8 cellular contexts compared by ENCODE assay signal in the genomic region with DNA sequence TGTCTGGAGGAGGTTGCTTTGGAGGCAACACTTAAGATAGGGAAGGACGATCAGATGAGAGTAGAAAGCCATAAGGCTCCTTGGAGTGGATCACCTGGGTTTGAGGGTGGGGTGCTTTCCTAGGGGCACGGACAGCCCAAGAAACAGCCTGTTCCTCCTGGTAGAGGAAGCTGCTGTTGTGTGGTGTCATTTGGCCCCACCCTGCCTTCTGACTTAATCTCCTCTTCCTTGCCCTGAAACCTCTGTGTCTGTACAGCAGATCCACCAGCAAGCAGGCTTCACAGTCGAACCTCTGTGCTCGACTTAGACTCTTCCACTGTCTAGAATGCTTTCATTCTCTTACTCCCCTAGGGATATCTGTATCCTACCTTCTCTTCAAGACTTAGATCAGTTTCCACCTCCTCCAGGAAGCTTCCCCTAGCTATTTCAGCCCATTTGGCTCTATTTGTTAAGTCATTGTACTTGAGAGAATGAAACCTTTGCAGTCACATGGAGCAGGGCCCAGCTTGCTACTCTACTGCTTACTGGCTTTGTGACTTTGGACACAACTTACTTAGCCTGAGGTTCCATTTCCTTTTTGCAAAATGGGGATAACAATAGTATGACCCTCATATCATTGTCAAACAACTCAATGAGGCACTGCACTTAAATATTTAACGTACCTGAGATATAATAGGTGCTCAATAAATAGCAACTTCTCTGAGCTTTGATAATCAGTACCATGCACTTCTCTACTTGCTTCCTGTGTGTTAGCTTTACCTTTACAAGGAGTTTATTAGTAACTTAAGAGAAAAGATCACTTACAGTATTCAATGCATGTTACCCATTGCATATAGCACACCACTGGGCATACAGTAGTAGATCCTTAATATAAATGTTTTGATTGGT. TPM values are rescaled to one million over a fixed set of nuclear protein-coding genes. Genes with fewer than 3 reads are reported as not detected.
A peak's percentile ranks its signal among the peaks of the same experiment; 100 is the strongest.
DNase-seq lines count a peak whose midpoint lies in the region; ATAC-seq, FAIRE-seq and TF ChIP-seq lines count a peak whose summit lies in the region.

No MANE protein-coding gene starts in this region.

- H4K91ac ChIP-seq in IMR-90 (ENCODE audit: insufficient read depth, low read depth, low read length) = no peak overlapping the region

- CTCF ChIA-PET in IMR-90 (lab: Yijun Ruan, JAX) = no interaction called here

- H4K20me1 ChIP-seq in IMR-90 (ENCODE audit: insufficient read depth, low read length) = no peaks in the 10 kb centered on the region; the same call in 1 of the 2 replicates

- H3K23ac ChIP-seq in IMR-90 (ENCODE audit: low read depth, low read length) = 0 out of 2 replicates have a peak overlapping the region, but pooled peaks have one; percentile 24

- H3K27ac ChIP-seq in IMR-90 (ENCODE audit: insufficient read depth, low read length) (no peak overlapping the region), VCaP (peak overlapping the region; percentile 93), epithelial cell of prostate (peak overlapping the region; percentile 75), kidney (ENCODE audit: low read depth in 2 of 2, low read length in 2 of 2) (no peak overlapping the region)

- H3K36me3 Mint-ChIP-seq in stimulated activated naive B cell treated with anti-CD40 and anti-IgM and Interleukin-4, amounts not matched to agents 10 μg/mL and 1 μg/mL and 100 μg/mL, for 72 hours = peaks cover 0 to 3% of the 10 kb centered on the region in 2 donors

- no peak overlapping the region for H3K9ac ChIP-seq in IMR-90 (ENCODE audit: low read depth, low read length)
- H3K9ac ChIP-seq in kidney (ENCODE audit: low read length in 2 of 2) = peak overlapping the region in 1 of 2 donors; percentile 18

- peaks cover 0 to 6% of the 10 kb centered on the region in 2 donors for H3K27me3 Mint-ChIP-seq in stimulated activated naive B cell treated with anti-CD40 and anti-IgM and Interleukin-4, amounts not matched to agents 10 μg/mL and 1 μg/mL and 100 μg/mL, for 72 hours

- no peaks in the 10 kb centered on the region for H3K9me3 ChIP-seq in IMR-90 (ENCODE audit: control insufficient read depth, insufficient read depth, low read length)
- no peaks in the 10 kb centered on the region for H3K9me3 ChIP-seq in kidney (ENCODE audit: control insufficient read depth in 1 of 2, low read length in 2 of 2)

- TF ChIP-seq CTCF in IMR-90 (conservative IDR thresholded peaks at IDR 0.05; ENCODE audit: low read depth, low read length) (no peak), VCaP (conservative IDR thresholded peaks at IDR 0.05) (no peak), D721Med (IDR thresholded peaks at IDR 0.05; ENCODE audit: insufficient read depth, missing control alignments) (no peak), kidney (IDR thresholded peaks at IDR 0.05; ENCODE audit: borderline replicate concordance, extremely low read depth, insufficient read depth) (no peak)

- peaks cover 22 to 41% of the 10 kb centered on the region in 2 donors for H3K4me1 Mint-ChIP-seq in stimulated activated naive B cell treated with anti-CD40 and anti-IgM and Interleukin-4, amounts not matched to agents 10 μg/mL and 1 μg/mL and 100 μg/mL, for 72 hours

- DNase-seq in IMR-90 (no peak), epithelial cell of prostate (ENCODE audit: low read depth, low spot score) (no peak), D721Med (ENCODE audit: insufficient read length, low spot score) (no peak), cerebellum (ENCODE audit: low spot score) (no peak), kidney (no peak), NCI-H1092 (lab: John Stamatoyannopoulos, UW) (no peak)
- DNase-seq in stimulated activated naive B cell treated with anti-CD40 and anti-IgM and Interleukin-4, amounts not matched to agents 10 μg/mL and 1 μg/mL and 100 μg/mL, for 72 hours = no peak

- TF ChIP-seq RAD21 in IMR-90 (IDR thresholded peaks at IDR 0.05; ENCODE audit: low read length) = no peak

- no peak overlapping the region for H2AK9ac ChIP-seq in IMR-90 (replicated peaks; ENCODE audit: low read depth, low read length, poor library complexity)

- dilution Hi-C loops in IMR-90 (cut with HindIII; ENCODE audit: low sequenced_read_pairs, unreplicated experiment) = no loop called here

- no peak overlapping the region for H2AFZ ChIP-seq in IMR-90 (replicated peaks; ENCODE audit: low read length, poor library complexity)

- no peak overlapping the region for H3K18ac ChIP-seq in IMR-90 (ENCODE audit: low read depth, low read length)

- no peak overlapping the region for H3K56ac ChIP-seq in IMR-90 (ENCODE audit: extremely low read depth, insufficient read depth, low read length)

- in situ Hi-C loops in IMR-90 (cut with MboI; ENCODE audit: low sequenced_read_pairs) = no loop called here

- H3K79me1 ChIP-seq in IMR-90 (ENCODE audit: low read depth in 1 of 2, low read length in 2 of 2) = peaks cover 3 to 12% of the 10 kb centered on the region in 2 experiments; a peak in 2 of 4 replicates

- H3K27me3 ChIP-seq in IMR-90 (ENCODE audit: control insufficient read depth, insufficient read depth, low read length) = no peaks in the 10 kb centered on the region

- no peak for TF ChIP-seq POLR2A in IMR-90 (IDR thresholded peaks at IDR 0.05; ENCODE audit: low read depth, low read length)

- ATAC-seq in IMR-90 (ENCODE audit: low read depth) = no peak
- no peak for ATAC-seq in stimulated activated naive B cell treated with anti-CD40 and anti-IgM and Interleukin-4, amounts not matched to agents 10 μg/mL and 1 μg/mL and 100 μg/mL, for 72 hours (replicated peaks)

- no peak overlapping the region for H3K4me3 ChIP-seq in IMR-90 (ENCODE audit: insufficient read depth, low read depth, low read length)
- H3K4me3 ChIP-seq in kidney (ENCODE audit: low read length in 2 of 2) = no peak overlapping the region

- H3K36me3 ChIP-seq in IMR-90 (ENCODE audit: control insufficient read depth, insufficient read depth, low read length) (no peaks in the 10 kb centered on the region), kidney (ENCODE audit: control insufficient read depth in 1 of 2, insufficient read depth in 2 of 2, low read length in 2 of 2) (no peaks in the 10 kb centered on the region)

- no peaks in the 10 kb centered on the region for H3K9me3 Mint-ChIP-seq in stimulated activated naive B cell treated with anti-CD40 and anti-IgM and Interleukin-4, amounts not matched to agents 10 μg/mL and 1 μg/mL and 100 μg/mL, for 72 hours

- H4K8ac ChIP-seq in IMR-90 (ENCODE audit: low read depth in 2 of 2, low read length in 2 of 2) = no peak overlapping the region

- no peak overlapping the region for H2BK5ac ChIP-seq in IMR-90 (ENCODE audit: low read depth, low read length, poor library complexity, severe bottlenecking)

- H3K4me1 ChIP-seq in IMR-90 (ENCODE audit: control insufficient read depth, insufficient read depth, low read length) (peaks cover 16% of the 10 kb centered on the region), kidney (ENCODE audit: control insufficient read depth in 1 of 2, insufficient read depth in 1 of 2, low read depth in 1 of 2, low read length in 2 of 2) (peaks cover 0 to 8% of the 10 kb centered on the region in 2 donors)

- intact Hi-C loops in IMR-90 (cut with micrococcal nuclease) = no loop called here
- intact Hi-C loops in kidney (cut with DNase I) = no loop called here

- no peak overlapping the region for H3K4ac ChIP-seq in IMR-90 (ENCODE audit: low read depth, low read length)

- no peak overlapping the region for H3K14ac ChIP-seq in IMR-90 (replicated peaks; ENCODE audit: low read depth, low read length)

- H3K9me1 ChIP-seq in IMR-90 (ENCODE audit: insufficient read depth, low read length) = no peaks in the 10 kb centered on the region

- H2BK15ac ChIP-seq in IMR-90 (ENCODE audit: low read depth, low read length) = no peak overlapping the region

- no CpG with 5 or more reads among the region's 5 CpGs for WGBS in IMR-90 (ENCODE audit: extremely low coverage in 2 of 2, insufficient read length in 1 of 2), 2 experiments

- peak overlapping the region; percentile 26 for H3K27ac Mint-ChIP-seq in stimulated activated naive B cell treated with anti-CD40 and anti-IgM and Interleukin-4, amounts not matched to agents 10 μg/mL and 1 μg/mL and 100 μg/mL, for 72 hours

- FAIRE-seq in D721Med (lab: Jason Lieb, UNC) (no peak), kidney (lab: Jason Lieb, UNC) (no peak)

- POLR2A ChIA-PET in IMR-90 (lab: Charles Lee; ENCODE audit: unreplicated experiment) = no interaction called here

- H2AK5ac ChIP-seq in IMR-90 (ENCODE audit: low read depth, low read length) = peak overlapping the region; percentile 1; the same call in 1 of the 2 replicates

- H2BK20ac ChIP-seq in IMR-90 (ENCODE audit: low read depth, low read length) = no peak overlapping the region

- BruUV-seq in IMR-90 (replicated peaks; lab: Mats Ljungman, UMichigan) = no TSS peak

- H3K4me2 ChIP-seq in IMR-90 (ENCODE audit: low read depth, low read length) = no peak overlapping the region

- no peak overlapping the region for H2BK120ac ChIP-seq in IMR-90 (ENCODE audit: low read depth, low read length)

- no peak overlapping the region for H4K5ac ChIP-seq in IMR-90 (ENCODE audit: low read depth, low read length)

- peak overlapping the region; percentile 20 to 94 for H3K4me3 Mint-ChIP-seq in stimulated activated naive B cell treated with anti-CD40 and anti-IgM and Interleukin-4, amounts not matched to agents 10 μg/mL and 1 μg/mL and 100 μg/mL, for 72 hours

TF ChIP-seq in IMR-90, 13 proteins besides CTCF, POLR2A, EP300 and RAD21 (continues in another document):
- no peak for TF ChIP-seq MAFK (IDR thresholded peaks at IDR 0.05; ENCODE audit: low read depth, low read length)
- no peak for TF ChIP-seq SMC3 (IDR thresholded peaks at IDR 0.05; ENCODE audit: low read depth, low read length)
- no peak for TF ChIP-seq RCOR1 (IDR thresholded peaks at IDR 0.05; ENCODE audit: insufficient replicate concordance, low read length)
- no peak for TF ChIP-seq CEBPB (IDR thresholded peaks at IDR 0.05; ENCODE audit: low read depth, low read length)
- TF ChIP-seq MAZ (IDR thresholded peaks at IDR 0.05; ENCODE audit: borderline replicate concordance, low read depth, low read length) = no peak
- TF ChIP-seq RFX5 (IDR thresholded peaks at IDR 0.05; ENCODE audit: low read depth, low read length) = no peak
- no peak for TF ChIP-seq FOS (IDR thresholded peaks at IDR 0.05; ENCODE audit: low read depth, low read length)
- TF ChIP-seq MXI1 (IDR thresholded peaks at IDR 0.05; ENCODE audit: borderline replicate concordance, low read depth, low read length) = no peak
- TF ChIP-seq CHD1 (IDR thresholded peaks at IDR 0.05; ENCODE audit: low read depth, low read length) = no peak
- TF ChIP-seq BHLHE40 (IDR thresholded peaks at IDR 0.05; ENCODE audit: low read depth, low read length) = no peak

RNA-seq across cellular contexts. Expression of gene MXI1, which starts 5.0 kb away (rescaled TPM):
- 7.5 and 11.8 TPM in 2 replicates for total RNA-seq in IMR-90 (2012; rRNA removed)
- polyA plus RNA-seq in IMR-90 (2012; rRNA removed) = 4.5 and 7.2 TPM in 2 replicates
- 0.90 and 3.1 TPM in 2 replicates for polyA plus RNA-seq in IMR-90 (2012; cell fraction: cytosol; rRNA removed)
- 1.8 and 11.5 TPM in 2 replicates for polyA plus RNA-seq in IMR-90 (2012; cell fraction: nucleus; rRNA removed; ENCODE audit: low replicate concordance)
- 44.1 TPM for total RNA-seq in cerebellum
- total RNA-seq in kidney = 29.0 TPM
- polyA plus RNA-seq in kidney (ENCODE audit: insufficient read depth, low read depth, low replicate concordance) = 27.6 TPM

Comparison
In these comparisons a context has a peak if more than half of its experiments do, and no peak if none do; other contexts are left out.
1. H3K27ac ChIP-seq: peak in VCaP (single experiment) and epithelial cell of prostate (single experiment); none in IMR-90 (single experiment) and kidney (0 of 2).